In genomic region chr14:104973215-104974145, GRCh38 we compare ENCODE assay signal across 8 cellular contexts. TPM values are rescaled to one million over a fixed set of nuclear protein-coding genes. Genes with fewer than 3 reads are reported as not detected.
DNase-seq lines count a peak whose midpoint lies in the region; ATAC-seq and TF ChIP-seq lines count a peak whose summit lies in the region.

No MANE protein-coding gene starts in this region.

- H3K4me3 Mint-ChIP-seq in activated naive CD8-positive, alpha-beta T cell treated with anti-CD3 and anti-CD28 coated beads, Interleukin-2, amount 50 U/mL, for 24 hours = no peak overlapping the region

- no peaks in the 10 kb centered on the region for H3K9me3 Mint-ChIP-seq in activated naive CD8-positive, alpha-beta T cell treated with anti-CD3 and anti-CD28 coated beads, Interleukin-2, amount 50 U/mL, for 24 hours

- DNase-seq in DMS79 treated with DMSO at 0.1 percent for 48 hours (lab: John Stamatoyannopoulos, UW) (peak; percentile 86), RWPE2 (ENCODE audit: low spot score) (peak; percentile 100), foreskin keratinocyte (peak; percentile 93 to 98), prostate gland (ENCODE audit: low spot score) (peak; percentile 83), NCI-H510A treated with DMSO at 0.1 percent for 48 hours (lab: John Stamatoyannopoulos, UW) (no peak)
- DNase-seq in activated naive CD8-positive, alpha-beta T cell treated with anti-CD3 and anti-CD28 coated beads, Interleukin-2, amount 50 U/mL, for 24 hours = no peak
- no peak for DNase-seq in activated CD8-positive, alpha-beta memory T cell treated with anti-CD3 and anti-CD28 coated beads for 24 hours

- no peaks in the 10 kb centered on the region for H3K36me3 Mint-ChIP-seq in activated naive CD8-positive, alpha-beta T cell treated with anti-CD3 and anti-CD28 coated beads, Interleukin-2, amount 50 U/mL, for 24 hours (ENCODE audit: low read depth)

- H3K9me3 ChIP-seq in RWPE2 (ENCODE audit: severe bottlenecking) = no peaks in the 10 kb centered on the region
- no peaks in the 10 kb centered on the region for H3K9me3 ChIP-seq in prostate gland

- H3K27me3 ChIP-seq in RWPE2 (ENCODE audit: insufficient read depth, poor library complexity, severe bottlenecking) (no peaks in the 10 kb centered on the region), foreskin keratinocyte (no peaks in the 10 kb centered on the region), prostate gland (replicated peaks; ENCODE audit: insufficient read depth) (no peaks in the 10 kb centered on the region)

- H3K4me3 ChIP-seq in RWPE2 (ENCODE audit: severe bottlenecking) (no peak overlapping the region), prostate gland (no peak overlapping the region)

- peaks cover 11% of the 10 kb centered on the region for H3K4me1 Mint-ChIP-seq in activated naive CD8-positive, alpha-beta T cell treated with anti-CD3 and anti-CD28 coated beads, Interleukin-2, amount 50 U/mL, for 24 hours

- H3K36me3 ChIP-seq in RWPE2 (ENCODE audit: low read depth) (no peaks in the 10 kb centered on the region), prostate gland (no peaks in the 10 kb centered on the region)

- H3K27ac Mint-ChIP-seq in activated naive CD8-positive, alpha-beta T cell treated with anti-CD3 and anti-CD28 coated beads, Interleukin-2, amount 50 U/mL, for 24 hours = no peak overlapping the region

- intact Hi-C loops in prostate gland (cut with DNase I) = no loop called here

- ATAC-seq in RWPE2 (ENCODE audit: low read depth) (peak; percentile 49), foreskin keratinocyte (peak; percentile 63), HG03025 (IDR thresholded peaks at IDR 0.05; ENCODE audit: low FRiP score, unreplicated experiment) (no peak)
- ATAC-seq in activated naive CD8-positive, alpha-beta T cell treated with anti-CD3 and anti-CD28 coated beads, Interleukin-2, amount 50 U/mL, for 24 hours = no peak

- 9% methylated on average over 27 of the region's 32 CpGs for WGBS in prostate gland

- TF ChIP-seq CTCF in RWPE2 (IDR thresholded peaks at IDR 0.05; ENCODE audit: poor library complexity, severe bottlenecking) = no peak
- TF ChIP-seq CTCF in foreskin keratinocyte (conservative IDR thresholded peaks at IDR 0.05) = no peak
- TF ChIP-seq CTCF in prostate gland (IDR thresholded peaks at IDR 0.05) = no peak

- H3K27ac ChIP-seq in RWPE2 (ENCODE audit: poor library complexity, severe bottlenecking) (peak overlapping the region; percentile 99), foreskin keratinocyte (peak overlapping the region; percentile 97), prostate gland (peak overlapping the region; percentile 72 to 83)

- H3K4me1 ChIP-seq in RWPE2 (ENCODE audit: insufficient read depth, poor library complexity, severe bottlenecking) (peaks cover 39% of the 10 kb centered on the region), foreskin keratinocyte (peaks cover 13% of the 10 kb centered on the region), prostate gland (replicated peaks) (peaks cover 39% of the 10 kb centered on the region)

- TF ChIP-seq POLR2A in prostate gland (IDR thresholded peaks at IDR 0.05) = no peak

- H3K27me3 Mint-ChIP-seq in activated naive CD8-positive, alpha-beta T cell treated with anti-CD3 and anti-CD28 coated beads, Interleukin-2, amount 50 U/mL, for 24 hours = peaks cover 14% of the 10 kb centered on the region

RNA-seq across cellular contexts. Expression of gene AHNAK2, which starts 4.7 kb away (rescaled TPM):
- total RNA-seq in foreskin keratinocyte = 183 and 225 TPM in 2 replicates
- 73.0 and 79.4 TPM in 2 replicates for polyA plus RNA-seq in foreskin keratinocyte
- total RNA-seq in prostate gland = 10 to 100 TPM; 18.3 to 27.2 TPM

RNA-seq across cellular contexts. Expression of gene CLBA1, which starts 12.1 kb away (rescaled TPM):
- total RNA-seq in foreskin keratinocyte (7.4 and 8.3 TPM in 2 replicates), prostate gland (10 to 100 TPM; 15.2 to 19.3 TPM)
- 6.1 and 6.8 TPM in 2 replicates for polyA plus RNA-seq in foreskin keratinocyte

RNA-seq across cellular contexts. Expression of gene CDCA4, which starts 47.4 kb away (rescaled TPM):
- total RNA-seq in foreskin keratinocyte (74.1 and 81.5 TPM in 2 replicates), prostate gland (10 to 100 TPM; 12.3 to 17.6 TPM)
- polyA plus RNA-seq in foreskin keratinocyte = 70.3 TPM in 2 replicates

RNA-seq across cellular contexts. Expression of gene PLD4, which starts 48.8 kb away (rescaled TPM):
- total RNA-seq in foreskin keratinocyte (not detected in 2 replicates), prostate gland (1 to 10 TPM; 1.2 to 5.4 TPM)
- 0.02 and 0.03 TPM in 2 replicates for polyA plus RNA-seq in foreskin keratinocyte

Comparison
In these comparisons a context has a peak if more than half of its experiments do, and no peak if none do; other contexts are left out.
1. DNase-seq: peak in DMS79 treated with DMSO at 0.1 percent for 48 hours (single experiment), RWPE2 (single experiment), foreskin keratinocyte (2 of 2) and prostate gland (single experiment); none in NCI-H510A treated with DMSO at 0.1 percent for 48 hours (single experiment), activated naive CD8-positive, alpha-beta T cell treated with anti-CD3 and anti-CD28 coated beads, Interleukin-2, amount 50 U/mL, for 24 hours (single experiment) and activated CD8-positive, alpha-beta memory T cell treated with anti-CD3 and anti-CD28 coated beads for 24 hours (single experiment).
2. ATAC-seq: peak in RWPE2 (single experiment) and foreskin keratinocyte (single experiment); none in HG03025 (single experiment) and activated naive CD8-positive, alpha-beta T cell treated with anti-CD3 and anti-CD28 coated beads, Interleukin-2, amount 50 U/mL, for 24 hours (single experiment).
3. Peak in every context shown above with its lines, with median percentiles within 50 percentile points of each other: H3K27ac ChIP-seq.